ENCODE assay signal across 9 cellular contexts in the genomic region with DNA sequence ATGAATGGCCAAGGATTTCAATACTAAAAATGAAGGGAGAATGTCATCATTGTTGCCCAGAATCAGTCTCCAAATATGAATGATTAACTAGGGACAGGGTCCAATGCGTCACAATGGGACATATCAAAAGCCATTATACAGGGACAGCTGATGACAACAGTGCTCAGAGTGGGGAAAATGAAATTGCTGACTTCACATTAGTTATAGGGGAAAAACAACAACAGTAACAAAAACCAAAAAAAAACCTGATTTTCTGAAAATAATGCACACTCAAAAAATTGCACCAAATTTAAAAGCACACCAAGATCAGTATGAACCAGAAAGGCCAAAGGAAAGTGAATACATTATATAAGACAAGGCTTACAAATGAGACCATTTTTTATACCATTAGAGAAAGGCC.
"Had no signal": no experiment of that assay in that cellular context is flagged by ENCODE, and none has a peak within 500 bp of the region (broad histone marks: within the 10 kb centered on the region; RNA-seq: fewer than 3 reads in every experiment).

No MANE protein-coding gene starts in this region.

- DNase-seq: GM23248, GOT3, H7, HFFc6, KG1 had no signal

- H3K27me3 Mint-ChIP-seq: IgD-negative memory B cell had no signal

- H3K36me3 ChIP-seq: HAP-1 had no signal

- H3K4me1 ChIP-seq: HAP-1 had no signal

- H3K27ac Mint-ChIP-seq: HFFc6, IgD-negative memory B cell had no signal

- H3K9me3 ChIP-seq: HAP-1 had no signal

- H3K4me3 ChIP-seq: GM23248, HAP-1 had no signal

- H3K4me3 Mint-ChIP-seq: HFFc6, IgD-negative memory B cell had no signal

- H2AFZ ChIP-seq: GM23248 had no signal

- ATAC-seq: HCT116 had no signal

- H3K9me3 Mint-ChIP-seq: IgD-negative memory B cell had no signal

- H3K9ac ChIP-seq: GM23248 had no signal

- H3K27ac ChIP-seq: GM23248, HL-60 had no signal

- H3K36me3 Mint-ChIP-seq: IgD-negative memory B cell had no signal
